In genomic region chr2:230520061-230520874, GRCh38 we compare ENCODE assay signal across 28 cellular contexts.
"Had no signal": no experiment of that assay in that cellular context is flagged by ENCODE, and none has a peak within 500 bp of the region (broad histone marks: within the 10 kb centered on the region; RNA-seq: fewer than 3 reads in every experiment).

No MANE protein-coding gene starts in this region.

- ATAC-seq: gastroesophageal sphincter; heart left ventricle; left cardiac atrium; lower lobe of right lung; natural killer cell; psoas muscle; right cardiac atrium; stimulated activated memory B cell treated with anti-CD40 and anti-IgM and Interleukin-4, amounts not matched to agents 10 μg/mL and 1 μg/mL and 100 μg/mL, for 72 hours; upper lobe of right lung had no signal

- DNase-seq: colonic mucosa; effector CD8-positive, alpha-beta T cell; endodermal cell; heart left ventricle; left cardiac atrium; left ventricle myocardium inferior; lower lobe of right lung; natural killer cell; occipital lobe; ovary; posterior cingulate gyrus; psoas muscle; right cardiac atrium; spleen; stimulated activated CD4-positive, alpha-beta T cell treated with anti-CD3 and anti-CD28 coated beads, Interleukin-4, amount 100 ng/mL, for 4 hours; upper lobe of right lung; uterus had no signal

- H3K4me1 Mint-ChIP-seq: endodermal cell had no signal

- H3K27ac ChIP-seq: colonic mucosa, esophagus muscularis mucosa, foreskin keratinocyte, gastroesophageal sphincter, heart left ventricle, hepatocyte, left ventricle myocardium inferior, lower lobe of right lung, ovary, psoas muscle, skin epidermis, spleen, thoracic aorta, tibial nerve, upper lobe of right lung, uterus had no signal

- H3K27me3 ChIP-seq: colonic mucosa, esophagus muscularis mucosa, foreskin keratinocyte, gastroesophageal sphincter, heart left ventricle, hepatocyte, ovary, spleen, tibial nerve, upper lobe of right lung, uterus had no signal

- H3K36me3 ChIP-seq: colonic mucosa, ovary, thoracic aorta, upper lobe of right lung, uterus had no signal

- H3K27me3 Mint-ChIP-seq: dendritic cell treated with granulocyte-macrophage colony-stimulating factor and Interleukin-4, amounts not matched to agents 40 ng/mL and 50 ng/mL, for 4 days; memory B cell; stimulated activated memory B cell treated with anti-CD40 and anti-IgM and Interleukin-4, amounts not matched to agents 10 μg/mL and 1 μg/mL and 100 μg/mL, for 72 hours; stimulated activated naive CD8-positive, alpha-beta T cell treated with anti-CD3 and anti-CD28 coated beads, Interleukin-15, Interleukin-2, amounts not matched to agents 100 ng/mL and 50 ng/mL, for 24 hours had no signal

- H3K4me3 Mint-ChIP-seq: dendritic cell treated with granulocyte-macrophage colony-stimulating factor and Interleukin-4, amounts not matched to agents 40 ng/mL and 50 ng/mL, for 4 days; endodermal cell; memory B cell; natural killer cell; stimulated activated memory B cell treated with anti-CD40 and anti-IgM and Interleukin-4, amounts not matched to agents 10 μg/mL and 1 μg/mL and 100 μg/mL, for 72 hours; stimulated activated naive CD8-positive, alpha-beta T cell treated with anti-CD3 and anti-CD28 coated beads, Interleukin-15, Interleukin-2, amounts not matched to agents 100 ng/mL and 50 ng/mL, for 24 hours had no signal

- H3K79me2 ChIP-seq: hepatocyte had no signal

- H3K4me2 ChIP-seq: hepatocyte had no signal

- H3K4me1 ChIP-seq: colonic mucosa, esophagus muscularis mucosa, foreskin keratinocyte, gastroesophageal sphincter, heart left ventricle, left ventricle myocardium inferior, lower lobe of right lung, psoas muscle, spleen, tibial nerve, upper lobe of right lung, uterus had no signal

- H2AFZ ChIP-seq: hepatocyte had no signal

- H3K4me3 ChIP-seq: colonic mucosa, esophagus muscularis mucosa, gastroesophageal sphincter, heart left ventricle, hepatocyte, left ventricle myocardium inferior, lower lobe of right lung, ovary, psoas muscle, skin epidermis, spleen, thoracic aorta, tibial nerve, upper lobe of right lung, uterus had no signal

- H3K9me3 ChIP-seq: colonic mucosa, ovary, psoas muscle, upper lobe of right lung, uterus had no signal

- H3K27ac Mint-ChIP-seq: dendritic cell treated with granulocyte-macrophage colony-stimulating factor and Interleukin-4, amounts not matched to agents 40 ng/mL and 50 ng/mL, for 4 days; endodermal cell; natural killer cell; stimulated activated memory B cell treated with anti-CD40 and anti-IgM and Interleukin-4, amounts not matched to agents 10 μg/mL and 1 μg/mL and 100 μg/mL, for 72 hours; stimulated activated naive CD8-positive, alpha-beta T cell treated with anti-CD3 and anti-CD28 coated beads, Interleukin-15, Interleukin-2, amounts not matched to agents 100 ng/mL and 50 ng/mL, for 24 hours had no signal
